In the genomic region with DNA sequence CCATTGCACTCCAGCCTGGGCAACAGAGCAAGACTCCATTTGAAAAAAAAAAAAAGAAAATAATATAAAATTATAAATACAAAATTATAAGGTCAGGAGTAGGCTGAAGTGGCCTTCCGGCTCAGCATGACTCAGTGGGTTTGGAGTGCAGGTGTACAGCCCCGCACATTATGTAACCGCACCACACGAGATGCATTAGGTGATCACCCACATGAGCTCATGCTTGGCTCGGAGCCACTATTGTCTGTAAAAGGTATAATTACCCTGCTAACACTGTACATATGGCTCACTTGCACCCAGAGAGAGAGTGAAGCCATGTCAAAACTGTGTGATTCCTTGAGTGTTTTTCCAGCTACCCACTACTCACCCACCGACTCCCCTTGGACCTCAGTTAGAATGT, we compare ENCODE assay signal across 18 cellular contexts.
DNase-seq lines count a peak whose midpoint lies in the region; ATAC-seq and TF ChIP-seq lines count a peak whose summit lies in the region.
"Had no signal": no experiment of that assay in that cellular context is flagged by ENCODE, and none has a peak within 500 bp of the region (broad histone marks: within the 10 kb centered on the region; RNA-seq: fewer than 3 reads in every experiment).

No MANE protein-coding gene starts in this region.

- no peak overlapping the region for H3K4me2 ChIP-seq in mammary epithelial cell (ENCODE audit: insufficient read depth, low read depth, low read length)

- H3K79me2 ChIP-seq in mammary epithelial cell (ENCODE audit: insufficient read depth, low read length): no peaks in the 10 kb centered on the region

- no peak for TF ChIP-seq POLR2A in breast epithelium (IDR thresholded peaks at IDR 0.05)

- dilution Hi-C loops in mammary epithelial cell (cut with HindIII; ENCODE audit: low sequenced_read_pairs): no loop called here

- in situ Hi-C loops in mammary epithelial cell (cut with MboI; ENCODE audit: low sequenced_read_pairs in 2 of 2): no loop called here

- H3K9ac ChIP-seq in mammary epithelial cell (ENCODE audit: insufficient read depth, low read length): no peak overlapping the region

- H3K4me3 Mint-ChIP-seq in MCF 10A (ENCODE audit: unreplicated experiment): no peak overlapping the region
- H3K4me3 Mint-ChIP-seq: CD8-positive, alpha-beta memory T cell; HFFc6; T-helper 17 cell had no signal

- H3K4me3 ChIP-seq in breast epithelium (no peak overlapping the region), mammary epithelial cell (replicated peaks in 1 of 3; ENCODE audit: insufficient read depth in 1 of 3, low read depth in 2 of 3, low read length in 3 of 3) (no peak overlapping the region)
- H3K4me3 ChIP-seq: MG63 had no signal

- CTCF ChIA-PET in MCF 10A (lab: Yijun Ruan, JAX): no interaction called here
- CTCF ChIA-PET in mammary epithelial cell (lab: Charles Lee; ENCODE audit: low non-redundant PET): no interaction called here

- no peaks in the 10 kb centered on the region for H3K36me3 Mint-ChIP-seq in MCF 10A (ENCODE audit: insufficient read depth, unreplicated experiment)
- H3K36me3 Mint-ChIP-seq: CD8-positive, alpha-beta memory T cell had no signal

- intact Hi-C loops in MCF 10A (cut with micrococcal nuclease): no loop called here
- intact Hi-C loops in breast epithelium (cut with DNase I; ENCODE audit: low total_unique reads): no loop called here
- intact Hi-C loops in mammary epithelial cell (cut with micrococcal nuclease): no loop called here

- no peaks in the 10 kb centered on the region for H3K4me1 ChIP-seq in breast epithelium
- H3K4me1 ChIP-seq in mammary epithelial cell (ENCODE audit: insufficient read depth, low read length): no peaks in the 10 kb centered on the region

- POLR2A ChIA-PET in MCF 10A (lab: Yijun Ruan, JAX): no interaction called here

- H3K27me3 Mint-ChIP-seq in MCF 10A (ENCODE audit: insufficient read depth, unreplicated experiment): no peaks in the 10 kb centered on the region
- H3K27me3 Mint-ChIP-seq: CD8-positive, alpha-beta memory T cell; T-helper 17 cell had no signal

- H2AFZ ChIP-seq in mammary epithelial cell (ENCODE audit: low read depth, low read length): no peak overlapping the region

- H3K27me3 ChIP-seq in breast epithelium (no peaks in the 10 kb centered on the region), mammary epithelial cell (ENCODE audit: insufficient read depth, low read length) (no peaks in the 10 kb centered on the region)
- H3K27me3 ChIP-seq: MG63 had no signal

- BruUV-seq in MCF 10A (replicated peaks; lab: Mats Ljungman, UMichigan): no TSS peak
- BruUV-seq in mammary epithelial cell (replicated peaks; lab: Mats Ljungman, UMichigan): no TSS peak

- ATAC-seq in HG02938 (IDR thresholded peaks at IDR 0.05; ENCODE audit: unreplicated experiment): no peak
- ATAC-seq: T-helper 17 cell had no signal

- H3K27ac Mint-ChIP-seq in MCF 10A (ENCODE audit: low read depth, unreplicated experiment): no peak overlapping the region
- H3K27ac Mint-ChIP-seq: CD8-positive, alpha-beta memory T cell; HFFc6; T-helper 17 cell had no signal

- no peak for TF ChIP-seq CTCF in MCF 10A (IDR thresholded peaks at IDR 0.05; ENCODE audit: unreplicated experiment)
- TF ChIP-seq CTCF in breast epithelium (IDR thresholded peaks at IDR 0.05): no peak
- TF ChIP-seq CTCF in mammary epithelial cell (conservative IDR thresholded peaks at IDR 0.05 in 1 of 2, IDR thresholded peaks at IDR 0.05 in 1 of 2; ENCODE audit: extremely low read depth in 1 of 2, insufficient read depth in 1 of 2, low read depth in 1 of 2, low read length in 2 of 2): no peak

- no peaks in the 10 kb centered on the region for H4K20me1 ChIP-seq in mammary epithelial cell (ENCODE audit: insufficient read depth, low read length)

- no peaks in the 10 kb centered on the region for H3K9me3 Mint-ChIP-seq in MCF 10A (ENCODE audit: unreplicated experiment)
- H3K9me3 Mint-ChIP-seq: HFFc6 had no signal

- H3K9me3 ChIP-seq in breast epithelium (no peaks in the 10 kb centered on the region), mammary epithelial cell (replicated peaks; ENCODE audit: insufficient read depth, low read length) (no peaks in the 10 kb centered on the region)
- H3K9me3 ChIP-seq: MG63 had no signal

- H3K4me1 Mint-ChIP-seq in MCF 10A (ENCODE audit: insufficient read depth, unreplicated experiment): no peaks in the 10 kb centered on the region
- H3K4me1 Mint-ChIP-seq: CD8-positive, alpha-beta memory T cell; T-helper 17 cell had no signal

- H3K36me3 ChIP-seq in breast epithelium: no peaks in the 10 kb centered on the region
- H3K36me3 ChIP-seq in mammary epithelial cell (ENCODE audit: insufficient read depth, low read length): no peaks in the 10 kb centered on the region
- H3K36me3 ChIP-seq: MG63 had no signal

- peak; percentile 71 for DNase-seq in MCF 10A (ENCODE audit: unreplicated experiment)
- DNase-seq in breast epithelium (ENCODE audit: low spot score in 2 of 2): no peak
- DNase-seq in NCI-H2171 treated with DMSO at 0.1 percent for 48 hours (lab: John Stamatoyannopoulos, UW): peak; percentile 52
- peak; percentile 35 for DNase-seq in mammary epithelial cell
- DNase-seq in central memory CD4-positive, alpha-beta T cell: no peak
- DNase-seq in retina: no peak
- DNase-seq: ACHN; CD8-positive, alpha-beta memory T cell; GDM1; HFFc6; IMR-90; Karpas-422; MG63; NCI-H1092; NCI-H1694; NCI-H82; T-helper 17 cell had no signal

- WGBS in mammary epithelial cell (ENCODE audit: low coverage, missing lambda C conversion rate): 36% methylated on average over 6 of the region's 6 CpGs

- H3K27ac ChIP-seq in breast epithelium: no peak overlapping the region
- H3K27ac ChIP-seq in mammary epithelial cell (ENCODE audit: insufficient read depth, low read depth, low read length): no peak overlapping the region

Comparison
In these comparisons a context has a peak if more than half of its experiments do, and no peak if none do; other contexts are left out.
1. DNase-seq: peak in MCF 10A (single experiment), NCI-H2171 treated with DMSO at 0.1 percent for 48 hours (single experiment) and mammary epithelial cell (single experiment); none in breast epithelium (0 of 2), central memory CD4-positive, alpha-beta T cell (single experiment) and retina (single experiment).